ENCODE assay signal across 25 cellular contexts in genomic region chr21:40453183-40453582, GRCh38.
"Had no signal": no experiment of that assay in that cellular context is flagged by ENCODE, and none has a peak within 500 bp of the region (broad histone marks: within the 10 kb centered on the region; RNA-seq: fewer than 3 reads in every experiment).

No MANE protein-coding gene starts in this region.

- H3K9me3 ChIP-seq: ovary, psoas muscle, right lobe of liver, sigmoid colon, stomach, thoracic aorta, thyroid gland, tibial nerve, upper lobe of left lung, vagina had no signal

- DNase-seq: naive thymus-derived CD8-positive, alpha-beta T cell; nephron progenitor cell; occipital lobe; ovary; posterior cingulate gyrus; psoas muscle; right cardiac atrium; right lobe of liver; sigmoid colon; small intestine; stimulated activated CD4-positive, alpha-beta T cell treated with anti-CD3 and anti-CD28 coated beads, Interleukin-15, amount 100 ng/mL, for 24 hours; stimulated activated CD4-positive, alpha-beta T cell treated with anti-CD3 and anti-CD28 coated beads, Interleukin-2, amount 100 ng/mL, for 24 hours; stimulated activated CD4-positive, alpha-beta T cell treated with anti-CD3 and anti-CD28 coated beads, Interleukin-2, amount 100 ng/mL, for 48 hours; stimulated activated CD4-positive, alpha-beta T cell treated with anti-CD3 and anti-CD28 coated beads, Interleukin-4, amount 100 ng/mL, for 24 hours; stimulated activated naive B cell treated with anti-CD40 and anti-IgM and Interleukin-4, amounts not matched to agents 10 μg/mL and 1 μg/mL and 100 μg/mL, for 72 hours; stimulated activated naive CD4-positive, alpha-beta T cell treated with Interleukin-2 at 50 U/mL for 16 hours; stomach; thyroid gland; trophoblast cell; upper lobe of left lung had no signal

- H2AFZ ChIP-seq: neural progenitor cell, parathyroid adenoma had no signal

- H3K9ac ChIP-seq: neural progenitor cell, parathyroid adenoma had no signal

- H3K27me3 ChIP-seq: neural progenitor cell, ovary, right lobe of liver, sigmoid colon, thyroid gland, tibial nerve, upper lobe of left lung, vagina had no signal

- H3K79me2 ChIP-seq: parathyroid adenoma had no signal

- H3K4me3 ChIP-seq: neural progenitor cell, ovary, psoas muscle, right lobe of liver, sigmoid colon, stomach, thoracic aorta, thyroid gland, tibial nerve, upper lobe of left lung, vagina had no signal

- H3K27ac ChIP-seq: neural progenitor cell, ovary, parathyroid adenoma, psoas muscle, right lobe of liver, sigmoid colon, stomach, thoracic aorta, thyroid gland, tibial nerve, upper lobe of left lung, vagina had no signal

- H3K4me1 ChIP-seq: neural progenitor cell, parathyroid adenoma, psoas muscle, right lobe of liver, sigmoid colon, stomach, thyroid gland, tibial nerve, upper lobe of left lung, vagina had no signal

- H3K4me2 ChIP-seq: neural progenitor cell had no signal

- H3K36me3 ChIP-seq: neural progenitor cell, ovary, right lobe of liver, sigmoid colon, stomach, thoracic aorta, thyroid gland, tibial nerve, upper lobe of left lung, vagina had no signal
